ENCODE assay signal across 8 cellular contexts in the genomic region with DNA sequence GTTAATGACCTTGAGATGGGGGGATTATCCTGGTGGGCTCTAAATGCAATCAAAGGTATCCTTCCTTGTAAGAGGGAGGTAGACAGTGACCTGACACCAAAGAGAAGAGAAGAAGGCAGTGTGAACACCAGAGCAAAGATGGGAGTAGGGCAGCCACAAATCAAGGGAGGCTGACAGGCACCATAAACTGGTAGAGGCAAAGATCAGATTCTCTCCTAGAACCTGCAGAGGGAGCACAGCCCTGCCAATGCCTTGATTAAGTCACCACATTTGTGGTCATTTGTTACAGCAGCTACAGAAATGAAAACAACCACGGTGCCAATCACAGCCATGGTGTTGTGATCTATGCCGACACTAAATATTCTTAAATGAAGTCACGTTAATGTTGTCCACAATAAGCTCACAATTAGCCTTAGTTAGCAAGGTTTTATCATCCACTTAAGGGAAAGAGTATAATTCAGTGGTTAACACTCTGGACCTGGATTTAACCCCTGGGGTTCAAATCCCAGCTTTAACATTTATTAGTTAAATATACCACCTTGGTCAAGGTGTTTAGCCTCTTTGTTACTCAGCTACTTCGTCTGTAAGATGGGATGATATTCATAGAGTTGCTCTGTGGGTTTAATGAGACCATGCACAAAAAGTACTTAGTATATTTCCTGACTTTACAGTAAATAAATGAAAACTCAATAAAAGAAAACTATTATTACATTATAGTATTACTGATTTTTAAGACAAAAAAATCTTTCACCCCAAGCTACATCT.
DNase-seq lines count a peak whose midpoint lies in the region; ATAC-seq, FAIRE-seq and TF ChIP-seq lines count a peak whose summit lies in the region.

No MANE protein-coding gene starts in this region.

- FAIRE-seq in small intestine (lab: Jason Lieb, UNC), result no peak
- FAIRE-seq in HTR-8/SVneo (lab: Jason Lieb, UNC), result no peak

- H4K20me1 ChIP-seq in OCI-LY1 (ENCODE audit: insufficient read depth, low read length), result no peaks in the 10 kb centered on the region

- peak; percentile 65 to 67 for DNase-seq in Caco-2
- DNase-seq in endodermal cell, result peak; percentile 62
- peak; percentile 83 for DNase-seq in small intestine
- no peak for DNase-seq in effector CD4-positive, alpha-beta T cell
- DNase-seq in HTR-8/SVneo (ENCODE audit: insufficient read length, low spot score), result no peak

- H3K27ac ChIP-seq in OCI-LY1 (ENCODE audit: low read depth, low read length, poor library complexity, severe bottlenecking) (no peak overlapping the region), endodermal cell (ENCODE audit: low read depth, low read length) (no peak overlapping the region), small intestine (ENCODE audit: low read depth in 1 of 2, low read length in 1 of 2) (no peak overlapping the region)

- no peak overlapping the region for H3K4me2 ChIP-seq in OCI-LY1 (ENCODE audit: low read length)

- H3K4me3 Mint-ChIP-seq in Caco-2 (ENCODE audit: unreplicated experiment) (no peak overlapping the region), endodermal cell (no peak overlapping the region)

- WGBS in endodermal cell (ENCODE audit: insufficient coverage in 1 of 2, insufficient read length in 1 of 2), 2 experiments, result 79 to 97% methylated on average over 3 of the region's 4 CpGs
- 26 to 63% (median 38%) methylated on average over 4 of the region's 4 CpGs for WGBS in small intestine, 3 donors

- H3K27ac Mint-ChIP-seq in Caco-2 (ENCODE audit: unreplicated experiment) (no peak overlapping the region), endodermal cell (peak overlapping the region; percentile 19)

- no TSS peak for BruUV-seq in Caco-2 (replicated peaks; lab: Mats Ljungman, UMichigan)

- POLR2A ChIA-PET in Caco-2 (lab: Charles Lee), result interaction anchor here (1.0 kb wide), 1 partner anchor 72 kb away, joined by 6 read pairs; no protein-coding TSS in a partner anchor

- no peak overlapping the region for H2AFZ ChIP-seq in OCI-LY1 (ENCODE audit: low read length)

- H3K4me1 Mint-ChIP-seq in Caco-2 (ENCODE audit: low read depth, unreplicated experiment) (peaks cover 19% of the 10 kb centered on the region), endodermal cell (peaks cover 46% of the 10 kb centered on the region)

- TF ChIP-seq CTCF in Caco-2 (IDR thresholded peaks at IDR 0.05; ENCODE audit: insufficient read depth in 1 of 2, low read depth in 1 of 2, low read length in 1 of 2, severe bottlenecking in 1 of 2, unreplicated experiment in 1 of 2) (peak; percentile 53 to 64), OCI-LY1 (IDR thresholded peaks at IDR 0.05; ENCODE audit: low read length) (peak; percentile 50; the same call in 1 of the 2 replicates), endodermal cell (conservative IDR thresholded peaks at IDR 0.05) (peak; percentile 67)

- H3K36me3 ChIP-seq in Caco-2 (ENCODE audit: control insufficient read depth, insufficient read depth, low read length) (no peaks in the 10 kb centered on the region), OCI-LY1 (ENCODE audit: insufficient read depth, low read length) (no peaks in the 10 kb centered on the region), endodermal cell (ENCODE audit: control insufficient read depth, insufficient read depth, low read length) (no peaks in the 10 kb centered on the region), small intestine (ENCODE audit: control insufficient read depth in 2 of 2, insufficient read depth in 2 of 2, low read length in 2 of 2) (no peaks in the 10 kb centered on the region)

- ATAC-seq in GM19372 (IDR thresholded peaks at IDR 0.05; ENCODE audit: low read depth, unreplicated experiment), result peak; percentile 64
- no peak for ATAC-seq in HG02852 (IDR thresholded peaks at IDR 0.05; ENCODE audit: unreplicated experiment)

- intact Hi-C loops in Caco-2 (cut with micrococcal nuclease; ENCODE audit: unreplicated experiment), result loop anchor here (1.0 to 10.0 kb wide), 2 partner anchors 8 to 188 kb away; no protein-coding TSS in a partner anchor

- H3K4me1 ChIP-seq in Caco-2 (peaks cover 21% of the 10 kb centered on the region), OCI-LY1 (ENCODE audit: insufficient read depth, low read length, severe bottlenecking) (peaks cover 4% of the 10 kb centered on the region), endodermal cell (ENCODE audit: control insufficient read depth, insufficient read depth, low read length) (peaks cover 24% of the 10 kb centered on the region), small intestine (ENCODE audit: control insufficient read depth in 2 of 2, insufficient read depth in 1 of 2, low read depth in 1 of 2, low read length in 1 of 2) (peaks cover 7 to 10% of the 10 kb centered on the region in 2 donors)

- H3K9me2 ChIP-seq in OCI-LY1 (ENCODE audit: low read depth, low read length), result no peaks in the 10 kb centered on the region

- no peaks in the 10 kb centered on the region for H3K9me3 Mint-ChIP-seq in Caco-2 (ENCODE audit: unreplicated experiment)
- peaks cover 13% of the 10 kb centered on the region for H3K9me3 Mint-ChIP-seq in endodermal cell

- CTCF ChIA-PET in Caco-2 (lab: Charles Lee), result interaction anchor here (0.7 to 1.2 kb wide), 3 partner anchors 13 to 72 kb away, joined by 3 to 8 read pairs (median 5); no protein-coding TSS in a partner anchor

- no peaks in the 10 kb centered on the region for H3K36me3 Mint-ChIP-seq in Caco-2 (ENCODE audit: insufficient read depth, unreplicated experiment)
- H3K36me3 Mint-ChIP-seq in endodermal cell (ENCODE audit: low read depth), result no peaks in the 10 kb centered on the region

- H3K9me3 ChIP-seq in Caco-2 (peaks cover 5% of the 10 kb centered on the region; the same call in 1 of the 2 replicates), OCI-LY1 (ENCODE audit: low read length) (no peaks in the 10 kb centered on the region), endodermal cell (ENCODE audit: control insufficient read depth, low read length) (no peaks in the 10 kb centered on the region), small intestine (ENCODE audit: control insufficient read depth, low read depth) (no peaks in the 10 kb centered on the region)

- H3K4me3 ChIP-seq in Caco-2 (ENCODE audit: low read depth, low read length) (no peak overlapping the region), OCI-LY1 (ENCODE audit: low read depth, low read length, poor library complexity, severe bottlenecking) (no peak overlapping the region), endodermal cell (ENCODE audit: low read length) (peak overlapping the region; percentile 50), small intestine (ENCODE audit: low read depth in 1 of 2, low read length in 2 of 2) (no peak overlapping the region)

- H3K9ac ChIP-seq in OCI-LY1 (ENCODE audit: low read length) (no peak overlapping the region), endodermal cell (ENCODE audit: extremely low read depth, low read length, poor library complexity, severe bottlenecking) (no peak overlapping the region)

- no peaks in the 10 kb centered on the region for H3F3A ChIP-seq in OCI-LY1 (ENCODE audit: insufficient read depth, low read length)

- H3K79me2 ChIP-seq in OCI-LY1 (ENCODE audit: insufficient read depth, low read length), result no peaks in the 10 kb centered on the region

- H3K27me3 ChIP-seq in Caco-2 (replicated peaks; ENCODE audit: control insufficient read depth, insufficient read depth, low read length) (no peaks in the 10 kb centered on the region), OCI-LY1 (ENCODE audit: insufficient read depth, low read length) (no peaks in the 10 kb centered on the region), endodermal cell (ENCODE audit: control insufficient read depth, insufficient read depth, low read length, poor library complexity, severe bottlenecking) (peaks cover 7% of the 10 kb centered on the region), small intestine (ENCODE audit: control insufficient read depth in 2 of 2, insufficient read depth in 2 of 2, low read length in 2 of 2) (no peaks in the 10 kb centered on the region)

- no peaks in the 10 kb centered on the region for H3K27me3 Mint-ChIP-seq in Caco-2 (ENCODE audit: insufficient read depth, unreplicated experiment)
- peaks cover 14% of the 10 kb centered on the region for H3K27me3 Mint-ChIP-seq in endodermal cell (ENCODE audit: insufficient read depth)

Comparison
In these comparisons a context has a peak if more than half of its experiments do, and no peak if none do; other contexts are left out.
1. DNase-seq: peak in Caco-2 (2 of 2), endodermal cell (single experiment) and small intestine (single experiment); none in effector CD4-positive, alpha-beta T cell (single experiment) and HTR-8/SVneo (single experiment).
2. Peak in every context shown above with its lines, with median percentiles within 50 percentile points of each other: CTCF ChIP-seq.